ENCODE assay signal across 16 cellular contexts in the genomic region with DNA sequence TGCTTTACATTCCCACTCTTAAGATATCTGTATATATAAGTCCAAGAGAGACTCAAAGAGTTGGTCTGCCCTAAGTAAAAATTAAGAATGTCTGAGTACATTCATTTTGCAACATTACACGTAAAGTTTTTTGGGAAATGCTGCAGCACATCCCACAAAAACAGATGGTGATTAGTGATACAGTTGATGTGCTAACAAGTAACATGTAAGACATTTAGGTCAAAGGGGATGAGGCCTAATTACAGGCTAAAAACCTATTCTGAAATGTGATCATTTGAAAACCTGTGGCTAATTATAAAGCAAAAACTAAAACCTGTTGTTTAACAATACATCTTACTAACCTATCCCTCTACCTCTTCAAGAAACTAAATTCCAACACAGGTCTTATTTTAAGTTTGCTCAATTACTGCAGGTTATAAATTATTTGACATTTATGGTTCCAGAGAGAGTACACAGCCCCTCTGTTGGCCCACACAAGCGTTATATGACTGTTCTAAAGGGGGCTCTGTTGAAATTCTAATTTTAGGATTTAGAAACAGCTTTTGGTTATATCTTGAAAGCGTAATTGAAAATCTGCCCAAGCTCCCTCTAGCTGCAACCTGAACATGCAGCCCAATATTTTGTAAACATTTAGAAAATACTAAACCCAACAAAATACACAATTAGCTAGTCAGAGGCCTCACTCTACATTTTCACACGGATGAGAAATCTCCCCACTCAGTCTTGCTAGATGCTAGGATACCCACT. TPM values are rescaled to one million over a fixed set of nuclear protein-coding genes. Genes with fewer than 3 reads are reported as not detected.
DNase-seq lines count a peak whose midpoint lies in the region; ATAC-seq, FAIRE-seq and TF ChIP-seq lines count a peak whose summit lies in the region.
"Had no signal": no experiment of that assay in that cellular context is flagged by ENCODE, and none has a peak within 500 bp of the region (broad histone marks: within the 10 kb centered on the region; RNA-seq: fewer than 3 reads in every experiment).

No MANE protein-coding gene starts in this region.

- H4K20me1 ChIP-seq in smooth muscle cell (ENCODE audit: low read depth): no peaks in the 10 kb centered on the region

- H3K79me2 ChIP-seq in smooth muscle cell (ENCODE audit: low read depth): no peaks in the 10 kb centered on the region

- no peak overlapping the region for H3K9ac ChIP-seq in smooth muscle cell (ENCODE audit: low read depth)

- no peak for ATAC-seq in GM21576 (IDR thresholded peaks at IDR 0.05; ENCODE audit: unreplicated experiment)

- H3K27ac Mint-ChIP-seq in HFFc6: no peak overlapping the region
- H3K27ac Mint-ChIP-seq: T-helper 2 cell treated with Interferon-gamma antibody and Interleukin-4, amounts not matched to agents 5 μg/mL and 100 μg/mL, for 36 hours had no signal

- H3K27ac ChIP-seq in brain microvascular endothelial cell (peak overlapping the region; percentile 47), smooth muscle cell (ENCODE audit: low read depth) (peak overlapping the region; percentile 28)

- no peak overlapping the region for H3K4me3 Mint-ChIP-seq in HFFc6
- H3K4me3 Mint-ChIP-seq: CD8-positive, alpha-beta memory T cell; T-helper 2 cell treated with Interferon-gamma antibody and Interleukin-4, amounts not matched to agents 5 μg/mL and 100 μg/mL, for 36 hours had no signal

- H3K9me3 ChIP-seq in smooth muscle cell (replicated peaks; ENCODE audit: low read depth): no peaks in the 10 kb centered on the region

- H3K9me3 Mint-ChIP-seq in HFFc6: no peaks in the 10 kb centered on the region
- H3K9me3 Mint-ChIP-seq: CD8-positive, alpha-beta memory T cell; T-helper 2 cell treated with Interferon-gamma antibody and Interleukin-4, amounts not matched to agents 5 μg/mL and 100 μg/mL, for 36 hours had no signal

- H2AFZ ChIP-seq in smooth muscle cell (ENCODE audit: low read depth): no peak overlapping the region

- H3F3A ChIP-seq in smooth muscle cell (ENCODE audit: low read depth): no peaks in the 10 kb centered on the region

- H3K36me3 ChIP-seq in brain microvascular endothelial cell (replicated peaks) (peaks cover 42% of the 10 kb centered on the region), smooth muscle cell (ENCODE audit: low read depth) (no peaks in the 10 kb centered on the region)

- H3K27me3 Mint-ChIP-seq in HFFc6 (ENCODE audit: insufficient read depth): no peaks in the 10 kb centered on the region; the same call in 1 of the 2 replicates
- H3K27me3 Mint-ChIP-seq: CD8-positive, alpha-beta memory T cell had no signal

- H3K4me3 ChIP-seq in brain microvascular endothelial cell (ENCODE audit: low read depth, low read length) (no peak overlapping the region), foreskin fibroblast (ENCODE audit: low read depth in 1 of 2, low read length in 2 of 2) (no peak overlapping the region), smooth muscle cell (no peak overlapping the region)

- no peaks in the 10 kb centered on the region for H3K4me1 ChIP-seq in smooth muscle cell (ENCODE audit: low read depth)

- WGBS in smooth muscle cell (ENCODE audit: low lambda C conversion rate): 41% methylated on average over 4 of the region's 4 CpGs

- DNase-seq in HFFc6: no peak
- DNase-seq in brain microvascular endothelial cell: no peak
- DNase-seq in foreskin fibroblast: peak in 1 of 2 donors; percentile 58
- no peak for DNase-seq in smooth muscle cell (lab: John Stamatoyannopoulos, UW; ENCODE audit: unreplicated experiment)
- no peak for DNase-seq in T-helper 1 cell
- no peak for DNase-seq in GM19239 (ENCODE audit: insufficient read length, low spot score)
- no peak for DNase-seq in activated CD4-positive, alpha-beta T cell treated with anti-CD3 and anti-CD28 coated beads for 1 hour
- DNase-seq: activated CD4-positive, alpha-beta T cell treated with anti-CD3 and anti-CD28 coated beads, Interleukin-2, amount 50 U/mL, for 4 hours; CD8-positive, alpha-beta memory T cell; H7; Kasumi-1; NCI-H1694; NCI-H526; stimulated activated naive CD4-positive, alpha-beta T cell treated with Interleukin-2 at 50 U/mL for 16 hours had no signal

- no peak overlapping the region for H3K4me2 ChIP-seq in smooth muscle cell

- H3K4me1 Mint-ChIP-seq in HFFc6 (ENCODE audit: low read depth): peaks cover 31% of the 10 kb centered on the region
- H3K4me1 Mint-ChIP-seq: CD8-positive, alpha-beta memory T cell had no signal

- no peak for FAIRE-seq in GM19239 (lab: Jason Lieb, UNC)

- in situ Hi-C loops in brain microvascular endothelial cell (cut with HindIII; ENCODE audit: low pct_ligation_motif_present, low sequenced_read_pairs): no loop called here

- H3K27me3 ChIP-seq in brain microvascular endothelial cell (replicated peaks) (no peaks in the 10 kb centered on the region), smooth muscle cell (ENCODE audit: low read depth) (no peaks in the 10 kb centered on the region)

- peaks cover 36% of the 10 kb centered on the region for H3K36me3 Mint-ChIP-seq in HFFc6 (ENCODE audit: low read depth)

- TF ChIP-seq CTCF in HFFc6 (IDR thresholded peaks at IDR 0.05) (peak; percentile 48; the same call in 1 of the 2 replicates), brain microvascular endothelial cell (IDR thresholded peaks at IDR 0.05; ENCODE audit: low read depth, low read length, missing control alignments) (peak; percentile 25), foreskin fibroblast (IDR thresholded peaks at IDR 0.05; ENCODE audit: low read depth, low read length) (peak; percentile 16), smooth muscle cell (IDR thresholded peaks at IDR 0.05; ENCODE audit: borderline replicate concordance, insufficient read depth, poor library complexity, severe bottlenecking) (no peak)

RNA-seq across cellular contexts. Expression of gene BRAP, which starts 42.9 kb away (rescaled TPM):
- total RNA-seq in HFFc6 (2021; fragmentation: NEBNext Ultra II Directional; extraction: Animal tissue kit (Norgen Biotek cat#: 25700)): 10 to 100 TPM; 15.0 to 19.5 (median 17.8) TPM
- 17.7 and 18.8 TPM in 2 replicates for total RNA-seq in smooth muscle cell
- 16.4 and 20.4 TPM in 2 replicates for polyA plus RNA-seq in smooth muscle cell

RNA-seq across cellular contexts. Expression of gene ACAD10, which starts 43.0 kb away (rescaled TPM):
- 10 to 100 TPM; 12.8 to 18.4 (median 17.8) TPM for total RNA-seq in HFFc6 (2021; fragmentation: NEBNext Ultra II Directional; extraction: Animal tissue kit (Norgen Biotek cat#: 25700))
- 14.9 and 15.0 TPM in 2 replicates for total RNA-seq in smooth muscle cell
- polyA plus RNA-seq in smooth muscle cell: 13.4 and 16.6 TPM in 2 replicates

RNA-seq across cellular contexts. Expression of gene ATXN2, which starts 43.7 kb away (rescaled TPM):
- 100 to 1,000 TPM in 1 of 6 experiments, 10 to 100 TPM in 5; 80.7 to 110 (median 91.9) TPM for total RNA-seq in HFFc6 (2021; fragmentation: NEBNext Ultra II Directional; extraction: Animal tissue kit (Norgen Biotek cat#: 25700))
- 26.8 and 29.3 TPM in 2 replicates for total RNA-seq in smooth muscle cell
- polyA plus RNA-seq in smooth muscle cell: 39.6 and 46.3 TPM in 2 replicates
